24 cellular contexts compared by ENCODE assay signal in genomic region chr16:50501251-50501650, GRCh38.
"Had no signal": no experiment of that assay in that cellular context is flagged by ENCODE, and none has a peak within 500 bp of the region (broad histone marks: within the 10 kb centered on the region; RNA-seq: fewer than 3 reads in every experiment).

No MANE protein-coding gene starts in this region.

- H3K36me3 Mint-ChIP-seq: activated naive CD8-positive, alpha-beta T cell treated with anti-CD3 and anti-CD28 coated beads for 36 hours; T-cell had no signal

- DNase-seq: activated B cell treated with CpG ODN at 0.5 μM for 24 hours; activated CD4-positive, alpha-beta memory T cell treated with anti-CD3 and anti-CD28 coated beads, Interleukin-2, amount 10 ng/mL, durations not matched to agents 7 days and 5 days; activated CD4-positive, alpha-beta T cell treated with anti-CD3 and anti-CD28 coated beads, Interleukin-2, amount 10 ng/mL, durations not matched to agents 7 days and 5 days; activated effector memory CD4-positive, alpha-beta T cell treated with anti-CD3 and anti-CD28 coated beads, Interleukin-2, amount 50 U/mL, for 16 hours; activated naive CD4-positive, alpha-beta T cell treated with Interleukin-2 at 50 U/mL for 16 hours; activated naive CD8-positive, alpha-beta T cell treated with anti-CD3 and anti-CD28 coated beads for 36 hours; activated T-cell treated with anti-CD3 and anti-CD28 coated beads, Interleukin-2, amount 50 U/mL, for 4 hours; MG63; NCI-H1105; NCI-H1436; NCI-H1694 treated with DMSO at 0.1 percent for 48 hours; NCI-H2029 treated with DMSO at 0.1 percent for 48 hours; NCI-H510A treated with DMSO at 0.1 percent for 48 hours; NCI-H69; NK-92 treated with Interleukin-12 subunit alpha and Interleukin-12 subunit beta, amount 100 ng/mL, for 24 hours; OCI-M1; RPMI8226; T-cell; T-helper 2 cell; T1000 had no signal

- H3K4me3 ChIP-seq: breast epithelium, MG63, SK-N-MC had no signal

- H3K27me3 Mint-ChIP-seq: activated CD4-positive, alpha-beta memory T cell treated with anti-CD3 and anti-CD28 coated beads, Interleukin-2, amount 10 ng/mL, durations not matched to agents 7 days and 5 days; activated CD4-positive, alpha-beta T cell treated with anti-CD3 and anti-CD28 coated beads, Interleukin-2, amount 10 ng/mL, durations not matched to agents 7 days and 5 days; activated naive CD8-positive, alpha-beta T cell treated with anti-CD3 and anti-CD28 coated beads for 36 hours; T-cell had no signal

- H3K9me3 ChIP-seq: MG63 had no signal

- H3K36me3 ChIP-seq: breast epithelium, MG63 had no signal

- H3K4me1 Mint-ChIP-seq: activated B cell treated with CpG ODN at 0.5 μM for 24 hours; activated CD4-positive, alpha-beta memory T cell treated with anti-CD3 and anti-CD28 coated beads, Interleukin-2, amount 10 ng/mL, durations not matched to agents 7 days and 5 days; activated CD4-positive, alpha-beta T cell treated with anti-CD3 and anti-CD28 coated beads, Interleukin-2, amount 10 ng/mL, durations not matched to agents 7 days and 5 days; activated naive CD8-positive, alpha-beta T cell treated with anti-CD3 and anti-CD28 coated beads for 36 hours had no signal

- H3K27me3 ChIP-seq: breast epithelium, MG63 had no signal

- H3K27ac ChIP-seq: breast epithelium, SK-N-MC had no signal

- H3K4me3 Mint-ChIP-seq: activated B cell treated with CpG ODN at 0.5 μM for 24 hours; activated CD4-positive, alpha-beta memory T cell treated with anti-CD3 and anti-CD28 coated beads, Interleukin-2, amount 10 ng/mL, durations not matched to agents 7 days and 5 days; activated CD4-positive, alpha-beta T cell treated with anti-CD3 and anti-CD28 coated beads, Interleukin-2, amount 10 ng/mL, durations not matched to agents 7 days and 5 days; activated naive CD8-positive, alpha-beta T cell treated with anti-CD3 and anti-CD28 coated beads for 36 hours; activated T-cell treated with anti-CD3 and anti-CD28 coated beads, Interleukin-2, amount 50 U/mL, for 4 hours; T-cell had no signal

- H3K27ac Mint-ChIP-seq: activated B cell treated with CpG ODN at 0.5 μM for 24 hours; activated CD4-positive, alpha-beta memory T cell treated with anti-CD3 and anti-CD28 coated beads, Interleukin-2, amount 10 ng/mL, durations not matched to agents 7 days and 5 days; activated CD4-positive, alpha-beta T cell treated with anti-CD3 and anti-CD28 coated beads, Interleukin-2, amount 10 ng/mL, durations not matched to agents 7 days and 5 days; activated naive CD8-positive, alpha-beta T cell treated with anti-CD3 and anti-CD28 coated beads for 36 hours; T-cell had no signal

- H3K9me3 Mint-ChIP-seq: activated CD4-positive, alpha-beta memory T cell treated with anti-CD3 and anti-CD28 coated beads, Interleukin-2, amount 10 ng/mL, durations not matched to agents 7 days and 5 days; activated CD4-positive, alpha-beta T cell treated with anti-CD3 and anti-CD28 coated beads, Interleukin-2, amount 10 ng/mL, durations not matched to agents 7 days and 5 days; activated naive CD8-positive, alpha-beta T cell treated with anti-CD3 and anti-CD28 coated beads for 36 hours; activated T-cell treated with anti-CD3 and anti-CD28 coated beads, Interleukin-2, amount 50 U/mL, for 4 hours; T-cell had no signal

- H3K4me1 ChIP-seq: breast epithelium had no signal

- ATAC-seq: activated T-cell treated with anti-CD3 and anti-CD28 coated beads, Interleukin-2, amount 50 U/mL, for 4 hours; Panc1; Right ventricle myocardium inferior; T-cell had no signal
